17 cellular contexts compared by ENCODE assay signal in the genomic region with DNA sequence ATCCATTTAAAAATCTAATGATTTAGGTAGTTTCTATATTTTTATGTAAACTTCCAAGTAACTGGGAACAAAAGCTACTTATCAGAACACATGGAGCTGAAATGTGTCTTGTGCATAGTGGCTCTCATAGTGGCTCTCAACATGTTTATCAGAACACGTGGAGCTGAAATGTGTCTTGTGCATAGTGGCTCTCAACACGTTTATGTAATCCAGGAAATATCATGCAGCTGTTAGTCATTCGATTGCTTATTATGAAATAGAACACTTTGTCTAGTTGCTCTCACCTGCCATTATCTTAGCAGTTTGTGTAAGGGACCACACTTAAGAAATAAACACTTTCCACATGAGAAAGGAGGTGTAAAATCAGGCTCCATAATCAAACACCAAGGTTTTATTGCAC.
DNase-seq lines count a peak whose midpoint lies in the region; ATAC-seq, FAIRE-seq and TF ChIP-seq lines count a peak whose summit lies in the region.
"Had no signal": no experiment of that assay in that cellular context is flagged by ENCODE, and none has a peak within 500 bp of the region (broad histone marks: within the 10 kb centered on the region; RNA-seq: fewer than 3 reads in every experiment).

No MANE protein-coding gene starts in this region.

- no peaks in the 10 kb centered on the region for H3K36me3 ChIP-seq in bronchial epithelial cell (ENCODE audit: control insufficient read depth, insufficient read depth, low read length)
- H3K36me3 ChIP-seq: gastroesophageal sphincter, Peyer's patch, sigmoid colon had no signal

- FAIRE-seq in bronchial epithelial cell (lab: Jason Lieb, UNC) = no peak
- FAIRE-seq: endometrium had no signal

- no peak for TF ChIP-seq CTCF in bronchial epithelial cell (IDR thresholded peaks at IDR 0.05; ENCODE audit: insufficient read depth, low read length, severe bottlenecking)

- H3K27me3 ChIP-seq in bronchial epithelial cell (ENCODE audit: control insufficient read depth, insufficient read depth, low read length) = no peaks in the 10 kb centered on the region
- H3K27me3 ChIP-seq: gastroesophageal sphincter, Peyer's patch, sigmoid colon had no signal

- ATAC-seq in GM18511 (IDR thresholded peaks at IDR 0.05; ENCODE audit: unreplicated experiment) = no peak
- ATAC-seq: gastroesophageal sphincter had no signal

- peak; percentile 6 for DNase-seq in NCI-H748 (lab: John Stamatoyannopoulos, UW; ENCODE audit: unreplicated experiment)
- DNase-seq in NCI-H748 treated with DMSO at 0.1 percent for 48 hours (lab: John Stamatoyannopoulos, UW) = no peak
- peak; percentile 51 for DNase-seq in NCI-H2107 treated with DMSO at 0.1 percent for 48 hours (lab: John Stamatoyannopoulos, UW; ENCODE audit: unreplicated experiment)
- peak; percentile 87 for DNase-seq in bronchial epithelial cell (ENCODE audit: low read depth)
- peak; percentile 20 for DNase-seq in myocyte (ENCODE audit: low read depth)
- no peak for DNase-seq in stimulated activated CD4-positive, alpha-beta T cell treated with anti-CD3 and anti-CD28 coated beads, Interleukin-4, amount 100 ng/mL, for 24 hours
- no peak for DNase-seq in COLO829 (ENCODE audit: low spot score)
- DNase-seq: amniotic stem cell; midbrain; NCI-H2227 treated with DMSO at 0.1 percent for 48 hours; Peyer's patch; sigmoid colon; stimulated activated CD4-positive, alpha-beta T cell treated with anti-CD3 and anti-CD28 coated beads, Interleukin-4, amount 100 ng/mL, for 4 hours; T-helper 1 cell had no signal

- no peak overlapping the region for H3K4me3 ChIP-seq in bronchial epithelial cell (ENCODE audit: low read depth, low read length)
- H3K4me3 ChIP-seq: gastroesophageal sphincter, Peyer's patch, sigmoid colon had no signal

Comparison
In these comparisons a context has a peak if more than half of its experiments do, and no peak if none do; other contexts are left out.
1. DNase-seq: peak in NCI-H748 (single experiment), NCI-H2107 treated with DMSO at 0.1 percent for 48 hours (single experiment), bronchial epithelial cell (single experiment) and myocyte (single experiment); none in NCI-H748 treated with DMSO at 0.1 percent for 48 hours (single experiment), stimulated activated CD4-positive, alpha-beta T cell treated with anti-CD3 and anti-CD28 coated beads, Interleukin-4, amount 100 ng/mL, for 24 hours (single experiment) and COLO829 (single experiment).